8 cellular contexts compared by ENCODE assay signal in the genomic region with DNA sequence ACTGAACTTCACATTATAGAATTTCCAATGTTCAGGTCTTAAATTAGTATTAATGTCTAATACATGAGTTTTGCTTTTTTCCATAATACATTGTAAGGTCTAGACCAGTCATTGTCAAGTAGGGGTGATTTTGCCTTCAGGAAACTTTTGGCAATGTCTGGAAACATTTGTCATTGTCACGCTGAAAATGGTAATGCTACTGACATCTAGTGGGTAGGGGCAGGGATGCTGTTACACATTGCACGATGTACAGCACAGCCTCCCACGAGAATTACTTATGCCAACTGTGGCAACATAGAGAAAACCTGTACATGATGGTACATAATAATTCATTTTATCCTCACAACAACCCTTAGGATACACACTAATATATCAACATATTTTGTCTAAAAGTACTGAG.
A peak's percentile ranks its signal among the peaks of the same experiment; 100 is the strongest.
DNase-seq lines count a peak whose midpoint lies in the region; ATAC-seq, FAIRE-seq and TF ChIP-seq lines count a peak whose summit lies in the region.

No MANE protein-coding gene starts in this region.

- ATAC-seq in HepG2: peak; percentile 86
- no peak for ATAC-seq in stimulated activated effector memory CD8-positive, alpha-beta T cell treated with anti-CD3 and anti-CD28 coated beads, Interleukin-12 subunit alpha, Interleukin-12 subunit beta, amount 100 ng/mL, for 72 hours
- no peak for ATAC-seq in effector memory CD8-positive, alpha-beta T cell (replicated peaks)

- H4K20me1 ChIP-seq in SU-DHL-6 (ENCODE audit: low read depth, low read length) (no peaks in the 10 kb centered on the region), HepG2 (ENCODE audit: insufficient read depth, low read length) (no peaks in the 10 kb centered on the region)

- H3K27ac Mint-ChIP-seq in stimulated activated effector memory CD8-positive, alpha-beta T cell treated with anti-CD3 and anti-CD28 coated beads, Interleukin-12 subunit alpha, Interleukin-12 subunit beta, amount 100 ng/mL, for 72 hours: no peak overlapping the region
- no peak overlapping the region for H3K27ac Mint-ChIP-seq in effector memory CD8-positive, alpha-beta T cell

- H3K27me3 ChIP-seq in GM06990 (replicated peaks; ENCODE audit: control insufficient read depth, insufficient read depth, low read length) (no peaks in the 10 kb centered on the region), SU-DHL-6 (ENCODE audit: low read length) (no peaks in the 10 kb centered on the region), HepG2 (ENCODE audit: control insufficient read depth in 1 of 2, insufficient read depth in 2 of 2, low read length in 2 of 2) (no peaks in the 10 kb centered on the region)

- H3K4me2 ChIP-seq in SU-DHL-6 (ENCODE audit: low read depth, low read length, poor library complexity, severe bottlenecking) (no peak overlapping the region), HepG2 (ENCODE audit: low read depth, low read length) (no peak overlapping the region)

- no peaks in the 10 kb centered on the region for H3K36me3 Mint-ChIP-seq in stimulated activated effector memory CD8-positive, alpha-beta T cell treated with anti-CD3 and anti-CD28 coated beads, Interleukin-12 subunit alpha, Interleukin-12 subunit beta, amount 100 ng/mL, for 72 hours
- H3K36me3 Mint-ChIP-seq in effector memory CD8-positive, alpha-beta T cell (ENCODE audit: insufficient read depth): no peaks in the 10 kb centered on the region

- no peaks in the 10 kb centered on the region for H3K4me1 ChIP-seq in HepG2 (ENCODE audit: insufficient read depth, low read length)

- FAIRE-seq in HepG2 (lab: Jason Lieb, UNC): peak; percentile 68

- H3K4me3 ChIP-seq in GM06990 (replicated peaks; ENCODE audit: low read depth, low read length): no peak overlapping the region
- no peak overlapping the region for H3K4me3 ChIP-seq in SU-DHL-6 (ENCODE audit: insufficient read depth, low read length, poor library complexity, severe bottlenecking)
- no peak overlapping the region for H3K4me3 ChIP-seq in HepG2 (replicated peaks in 1 of 3; ENCODE audit: insufficient read depth in 1 of 3, low read depth in 2 of 3, low read length in 3 of 3)

- in situ Hi-C loops in HepG2 (cut with HindIII; ENCODE audit: extremely low pct_ligation_motif_present, low pct_unique_long_range_greater_than_20kb): no loop called here

- no peaks in the 10 kb centered on the region for H3K9me2 ChIP-seq in SU-DHL-6 (replicated peaks; ENCODE audit: insufficient read depth, low read length)

- no peaks in the 10 kb centered on the region for H3K4me1 Mint-ChIP-seq in stimulated activated effector memory CD8-positive, alpha-beta T cell treated with anti-CD3 and anti-CD28 coated beads, Interleukin-12 subunit alpha, Interleukin-12 subunit beta, amount 100 ng/mL, for 72 hours
- H3K4me1 Mint-ChIP-seq in effector memory CD8-positive, alpha-beta T cell (ENCODE audit: low read depth in 2 of 2): no peaks in the 10 kb centered on the region

- H2AFZ ChIP-seq in SU-DHL-6 (ENCODE audit: low read depth, low read length, severe bottlenecking): no peak overlapping the region
- no peak overlapping the region for H2AFZ ChIP-seq in HepG2 (ENCODE audit: low read length)

- H3K4me3 Mint-ChIP-seq in stimulated activated effector memory CD8-positive, alpha-beta T cell treated with anti-CD3 and anti-CD28 coated beads, Interleukin-12 subunit alpha, Interleukin-12 subunit beta, amount 100 ng/mL, for 72 hours: no peak overlapping the region
- no peak overlapping the region for H3K4me3 Mint-ChIP-seq in effector memory CD8-positive, alpha-beta T cell

- peak; percentile 10 for TF ChIP-seq CTCF in GM06990 (IDR thresholded peaks at IDR 0.05; ENCODE audit: insufficient read depth, low read length, poor library complexity, severe bottlenecking)
- peak; percentile 34 for TF ChIP-seq CTCF in SU-DHL-6 (IDR thresholded peaks at IDR 0.05; ENCODE audit: insufficient read depth, low read length, poor library complexity, severe bottlenecking)
- peak; percentile 66 for TF ChIP-seq CTCF in HepG2 (CRISPR knock-in tag; IDR thresholded peaks at IDR 0.05)

- DNase-seq in GM06990 (ENCODE audit: extremely low read depth, insufficient read length): no peak
- DNase-seq in HuH-7 (ENCODE audit: low spot score): peak; percentile 0
- DNase-seq in HepG2 (ENCODE audit: low spot score): peak; percentile 3
- no peak for DNase-seq in stimulated activated effector memory CD8-positive, alpha-beta T cell treated with anti-CD3 and anti-CD28 coated beads, Interleukin-12 subunit alpha, Interleukin-12 subunit beta, amount 100 ng/mL, for 72 hours (ENCODE audit: low spot score in 2 of 2)
- no peak for DNase-seq in effector memory CD8-positive, alpha-beta T cell
- DNase-seq in T-helper 2 cell: no peak
- DNase-seq in cortex of kidney (lab: John Stamatoyannopoulos, UW): no peak

- H3K79me2 ChIP-seq in SU-DHL-6 (ENCODE audit: insufficient read depth, low read length) (no peaks in the 10 kb centered on the region), HepG2 (ENCODE audit: insufficient read depth, low read length) (no peaks in the 10 kb centered on the region)

- H3K27me3 Mint-ChIP-seq in effector memory CD8-positive, alpha-beta T cell: no peaks in the 10 kb centered on the region

- H3K36me3 ChIP-seq in GM06990 (ENCODE audit: control insufficient read depth, insufficient read depth, low read length) (no peaks in the 10 kb centered on the region), SU-DHL-6 (ENCODE audit: low read length) (no peaks in the 10 kb centered on the region), HepG2 (replicated peaks in 1 of 2; ENCODE audit: control insufficient read depth in 1 of 2, insufficient read depth in 2 of 2, low read length in 2 of 2) (no peaks in the 10 kb centered on the region)

- H3K9me3 Mint-ChIP-seq in stimulated activated effector memory CD8-positive, alpha-beta T cell treated with anti-CD3 and anti-CD28 coated beads, Interleukin-12 subunit alpha, Interleukin-12 subunit beta, amount 100 ng/mL, for 72 hours: peaks cover 11% of the 10 kb centered on the region
- peaks cover 0 to under 1% of the 10 kb centered on the region in 2 donors for H3K9me3 Mint-ChIP-seq in effector memory CD8-positive, alpha-beta T cell

- WGBS in HepG2 (ENCODE audit: low lambda C conversion rate): 0% methylated on average over 3 of the region's 3 CpGs

- BruUV-seq in HepG2 (replicated peaks; lab: Mats Ljungman, UMichigan): no TSS peak

- POLR2A ChIA-PET in HepG2 (lab: Yijun Ruan, JAX): no interaction called here

- H3F3A ChIP-seq in SU-DHL-6 (ENCODE audit: insufficient read depth): no peaks in the 10 kb centered on the region

- H3K9me3 ChIP-seq in SU-DHL-6 (ENCODE audit: insufficient read depth, low read length): no peaks in the 10 kb centered on the region
- H3K9me3 ChIP-seq in HepG2 (ENCODE audit: low read length): no peaks in the 10 kb centered on the region

- intact Hi-C loops in HepG2 (cut with micrococcal nuclease; ENCODE audit: unreplicated experiment): loop anchor here (5.0 kb wide), 1 partner anchor 796 kb away; no protein-coding TSS in a partner anchor

- no peak for TF ChIP-seq POLR2A in HepG2 (IDR thresholded peaks at IDR 0.05; ENCODE audit: insufficient read depth in 1 of 2, low read depth in 2 of 2, low read length in 2 of 2)

- no peak overlapping the region for H3K27ac ChIP-seq in SU-DHL-6 (ENCODE audit: low read depth, low read length)
- H3K27ac ChIP-seq in HepG2 (ENCODE audit: extremely low read length, insufficient read depth, low read length): no peak overlapping the region

- no peak for TF ChIP-seq RAD21 in HepG2 (CRISPR knock-in tag; IDR thresholded peaks at IDR 0.05)

- CTCF ChIA-PET in HepG2 (lab: Yijun Ruan, JAX; ENCODE audit: low intra/inter-chr PET ratio, low total read pairs): no interaction called here

- TF ChIP-seq EP300 in HepG2 (IDR thresholded peaks at IDR 0.05; ENCODE audit: low read depth in 2 of 2, low read length in 2 of 2) (no peak), HepG2 (CRISPR knock-in tag; IDR thresholded peaks at IDR 0.05; ENCODE audit: borderline replicate concordance) (no peak)

- no peak overlapping the region for H3K9ac ChIP-seq in SU-DHL-6 (ENCODE audit: low read length)
- H3K9ac ChIP-seq in HepG2 (ENCODE audit: insufficient read depth, low read depth, low read length): no peak overlapping the region

TF ChIP-seq in HepG2, 621 proteins besides CTCF, POLR2A, EP300 and RAD21:
- peak; percentile 57 for TF ChIP-seq STAG1 (CRISPR knock-in tag; IDR thresholded peaks at IDR 0.05)
- peak; percentile 91 for TF ChIP-seq HOXA5 (CRISPR knock-in tag; IDR thresholded peaks at IDR 0.05)
- TF ChIP-seq ZNF616 (CRISPR knock-in tag; IDR thresholded peaks at IDR 0.05; ENCODE audit: low read depth): no peak
- no peak for TF ChIP-seq SP5 (CRISPR knock-in tag; IDR thresholded peaks at IDR 0.05; ENCODE audit: borderline replicate concordance, low read depth)
- no peak for TF ChIP-seq ZFYVE20 (CRISPR knock-in tag; IDR thresholded peaks at IDR 0.05; ENCODE audit: borderline replicate concordance, low read depth)
- TF ChIP-seq TOE1 (CRISPR knock-in tag; IDR thresholded peaks at IDR 0.05): no peak

Comparison
In these comparisons a context has a peak if more than half of its experiments do, and no peak if none do; other contexts are left out.
1. DNase-seq: peak in HuH-7 (single experiment) and HepG2 (single experiment); none in GM06990 (single experiment), stimulated activated effector memory CD8-positive, alpha-beta T cell treated with anti-CD3 and anti-CD28 coated beads, Interleukin-12 subunit alpha, Interleukin-12 subunit beta, amount 100 ng/mL, for 72 hours (0 of 2), effector memory CD8-positive, alpha-beta T cell (0 of 3), T-helper 2 cell (0 of 5) and cortex of kidney (single experiment).
2. CTCF ChIP-seq: peak in every context shown above with its lines; median percentile 66 in HepG2; 34 in SU-DHL-6; 10 in GM06990.